ENCODE assay signal across 18 cellular contexts in genomic region chr11:133508448-133508847, GRCh38. TPM values are rescaled to one million over a fixed set of nuclear protein-coding genes. Genes with fewer than 3 reads are reported as not detected.
DNase-seq lines count a peak whose midpoint lies in the region; ATAC-seq, FAIRE-seq and TF ChIP-seq lines count a peak whose summit lies in the region.
"Had no signal": no experiment of that assay in that cellular context is flagged by ENCODE, and none has a peak within 500 bp of the region (broad histone marks: within the 10 kb centered on the region; RNA-seq: fewer than 3 reads in every experiment).

No MANE protein-coding gene starts in this region.

- no peaks in the 10 kb centered on the region; the same call in none of the 2 replicates for H3K23me2 ChIP-seq in H1 (ENCODE audit: low read depth, low read length)

- H2BK20ac ChIP-seq in H1 (ENCODE audit: low read length): no peak overlapping the region

- no peak overlapping the region for H2BK120ac ChIP-seq in H1 (replicated peaks; ENCODE audit: low read depth, low read length)
- H2BK120ac ChIP-seq in neuronal stem cell (ENCODE audit: low read depth, low read length): no peak overlapping the region

- H3K4me1 ChIP-seq in H1 (replicated peaks in 1 of 4; ENCODE audit: control insufficient read depth in 3 of 4, insufficient read depth in 4 of 4, low read length in 3 of 4) (peaks cover 4 to 27% (median 19%) of the 10 kb centered on the region in 4 experiments), neuronal stem cell (ENCODE audit: control insufficient read depth in 2 of 2, insufficient read depth in 1 of 2, low read depth in 1 of 2, low read length in 2 of 2) (peaks cover 12 to 32% of the 10 kb centered on the region in 2 donors), testis (no peaks in the 10 kb centered on the region)

- TF ChIP-seq EP300 in H1 (IDR thresholded peaks at IDR 0.05; ENCODE audit: borderline replicate concordance in 1 of 2, low read depth in 2 of 2, low read length in 2 of 2): no peak

- H3K9me3 ChIP-seq in H1 (ENCODE audit: insufficient read depth in 2 of 2, low read depth in 1 of 2, low read length in 1 of 2): no peaks in the 10 kb centered on the region
- no peaks in the 10 kb centered on the region for H3K9me3 ChIP-seq in neuronal stem cell (replicated peaks in 1 of 2; ENCODE audit: control insufficient read depth in 2 of 2, insufficient read depth in 1 of 2, low read depth in 1 of 2, low read length in 2 of 2)
- no peaks in the 10 kb centered on the region for H3K9me3 ChIP-seq in testis
- H3K9me3 ChIP-seq: BLaER1 treated with 17β-estradiol and CSF1 and Interleukin-3, amounts not matched to agents 10 nM and 100 nM had no signal

- H2BK5ac ChIP-seq in H1 (ENCODE audit: low read depth, low read length) (no peak overlapping the region), neuronal stem cell (ENCODE audit: low read length) (no peak overlapping the region)

- H3K4me2 ChIP-seq in H1 (ENCODE audit: insufficient read depth in 1 of 2, low read depth in 2 of 2, low read length in 2 of 2) (no peak overlapping the region), neuronal stem cell (ENCODE audit: insufficient read depth, low read length, poor library complexity, severe bottlenecking) (no peak overlapping the region)
- H3K4me2 ChIP-seq: BLaER1 treated with 17β-estradiol and CSF1 and Interleukin-3, amounts not matched to agents 10 nM and 100 nM had no signal

- no peak overlapping the region for H3K27ac ChIP-seq in H1 (ENCODE audit: low read depth, low read length)
- no peak overlapping the region for H3K27ac ChIP-seq in neuronal stem cell (replicated peaks; ENCODE audit: low read length)
- no peak overlapping the region for H3K27ac ChIP-seq in testis
- H3K27ac ChIP-seq: BLaER1 treated with 17β-estradiol and CSF1 and Interleukin-3, amounts not matched to agents 10 nM and 100 nM; GM23248 had no signal

- H3K56ac ChIP-seq in H1 (replicated peaks; ENCODE audit: insufficient read length, low read depth, low read length): no peak overlapping the region

- H4K20me1 ChIP-seq in H1 (replicated peaks in 1 of 2; ENCODE audit: control insufficient read depth in 1 of 2, insufficient read depth in 2 of 2, low read length in 2 of 2): no peaks in the 10 kb centered on the region

- POLR2A ChIA-PET in H1 (lab: Charles Lee; ENCODE audit: partially characterized antibody): interaction anchor here (1.1 kb wide), 1 partner anchor 21 kb away, joined by 4 read pairs; no protein-coding TSS in a partner anchor

- peak; percentile 79 for ATAC-seq in left ventricle myocardium superior
- no peak for ATAC-seq in HG02970 (IDR thresholded peaks at IDR 0.05; ENCODE audit: low FRiP score, unreplicated experiment)
- no peak for ATAC-seq in HG03460 (IDR thresholded peaks at IDR 0.05; ENCODE audit: unreplicated experiment)

- no peaks in the 10 kb centered on the region for H3K79me2 ChIP-seq in H1 (ENCODE audit: control insufficient read depth in 1 of 2, insufficient read depth in 2 of 2, low read length in 2 of 2)

- no peak for TF ChIP-seq POLR2A in H1 (IDR thresholded peaks at IDR 0.05; ENCODE audit: control extremely low read depth in 1 of 2, low read depth in 2 of 2, low read length in 2 of 2)
- no peak for TF ChIP-seq POLR2A in testis (IDR thresholded peaks at IDR 0.05)
- TF ChIP-seq POLR2A in GM12891 (IDR thresholded peaks at IDR 0.05; ENCODE audit: low read depth, low read length): no peak

- CTCF ChIA-PET in H1 (lab: Charles Lee; ENCODE audit: partially characterized antibody): interaction anchor here (0.6 to 4.8 kb wide), 2 partner anchors 23 to 75 kb away, joined by 3 to 29 read pairs; partner anchors contain the start of gene OPCML

- no peak overlapping the region for H3K14ac ChIP-seq in H1 (ENCODE audit: insufficient read length)
- no peak overlapping the region for H3K14ac ChIP-seq in neuronal stem cell (ENCODE audit: low read length)

- H3K18ac ChIP-seq in H1 (ENCODE audit: extremely low read depth, low read length): no peak overlapping the region
- H3K18ac ChIP-seq in neuronal stem cell (ENCODE audit: low read length): peak overlapping the region; percentile 36

- H3K27me3 ChIP-seq in H1 (replicated peaks in 1 of 4; ENCODE audit: control insufficient read depth in 3 of 4, extremely low read depth in 1 of 4, insufficient read depth in 3 of 4, low read length in 3 of 4) (peaks cover 0 to 7% (median 2%) of the 10 kb centered on the region in 4 experiments; a peak in 2 of 7 replicates), neuronal stem cell (ENCODE audit: control insufficient read depth in 3 of 3, insufficient read depth in 3 of 3, low read depth in 1 of 3, low read length in 3 of 3) (no peaks in the 10 kb centered on the region), testis (no peaks in the 10 kb centered on the region)

- H3K4ac ChIP-seq in H1 (replicated peaks; ENCODE audit: insufficient read length, low read depth, low read length) (no peak overlapping the region), neuronal stem cell (ENCODE audit: low read length) (no peak overlapping the region)

- no peak for TF ChIP-seq CTCF in H1 (IDR thresholded peaks at IDR 0.05; ENCODE audit: control extremely low read depth in 1 of 3, insufficient read depth in 1 of 3, low read depth in 1 of 3, low read length in 3 of 3)
- TF ChIP-seq CTCF in testis (IDR thresholded peaks at IDR 0.05): no peak

- H4K5ac ChIP-seq in H1 (ENCODE audit: insufficient read length, low read depth, low read length): no peak overlapping the region

- H4K91ac ChIP-seq in H1 (replicated peaks; ENCODE audit: insufficient read length, low read length) (no peak overlapping the region), neuronal stem cell (ENCODE audit: low read depth, low read length, poor library complexity) (no peak overlapping the region)

- H3K4me3 ChIP-seq in H1 (ENCODE audit: extremely low read depth in 1 of 4, insufficient read depth in 2 of 4, low read depth in 3 of 4, low read length in 4 of 4): no peak overlapping the region
- no peak overlapping the region for H3K4me3 ChIP-seq in neuronal stem cell (ENCODE audit: low read length in 2 of 2)
- H3K4me3 ChIP-seq in testis: no peak overlapping the region
- H3K4me3 ChIP-seq: BLaER1 treated with 17β-estradiol and CSF1 and Interleukin-3, amounts not matched to agents 10 nM and 100 nM; GM23248 had no signal

- H2BK15ac ChIP-seq in H1 (ENCODE audit: low read length) (no peak overlapping the region), neuronal stem cell (ENCODE audit: low read length) (no peak overlapping the region)

- intact Hi-C loops in left ventricle myocardium superior (cut with micrococcal nuclease): no loop called here
- intact Hi-C loops in testis (cut with DNase I; ENCODE audit: low total_unique reads): no loop called here

- FAIRE-seq in H1 (lab: Jason Lieb, UNC) (no peak), GM12891 (lab: Jason Lieb, UNC) (no peak)
- FAIRE-seq: GM18507 had no signal

- H2BK12ac ChIP-seq in H1 (ENCODE audit: low read depth, low read length) (0 out of 2 replicates have a peak overlapping the region, but pooled peaks have one; percentile 22), neuronal stem cell (ENCODE audit: low read length) (no peak overlapping the region)

- H3K36me3 ChIP-seq in H1 (ENCODE audit: control insufficient read depth in 2 of 4, insufficient read depth in 4 of 4, low read length in 3 of 4) (no peaks in the 10 kb centered on the region), neuronal stem cell (replicated peaks in 1 of 2; ENCODE audit: control insufficient read depth in 2 of 2, insufficient read depth in 2 of 2, low read length in 2 of 2) (no peaks in the 10 kb centered on the region), testis (ENCODE audit: low read depth, missing control alignments) (no peaks in the 10 kb centered on the region)
- H3K36me3 ChIP-seq: BLaER1 treated with 17β-estradiol and CSF1 and Interleukin-3, amounts not matched to agents 10 nM and 100 nM had no signal

- H3K79me1 ChIP-seq in H1 (ENCODE audit: low read depth, low read length) (no peaks in the 10 kb centered on the region), neuronal stem cell (ENCODE audit: low read depth, low read length) (no peaks in the 10 kb centered on the region)

- H2AK5ac ChIP-seq in H1 (ENCODE audit: low read depth, low read length) (no peak overlapping the region), neuronal stem cell (ENCODE audit: low read depth, low read length) (peak overlapping the region; percentile 40)

- WGBS in H1 (ENCODE audit: extremely low coverage in 1 of 2, insufficient coverage in 1 of 2, insufficient read length in 1 of 2, insufficient replicate concordance in 2 of 2, low coverage in 1 of 2, low lambda C conversion rate in 2 of 2, missing lambda C conversion rate in 1 of 2), 2 experiments: 94% methylated on average over 10 of the region's 10 CpGs; no CpG with 5 or more reads in 1 of the 2 experiments
- WGBS in neuronal stem cell (ENCODE audit: extremely low coverage in 2 of 2, insufficient read length in 2 of 2, insufficient replicate concordance in 1 of 2), 2 donors: no CpG with 5 or more reads among the region's 10 CpGs
- 52 to 66% methylated on average over 8 to 10 of the region's 10 CpGs for WGBS in testis, 2 donors

- H3K23ac ChIP-seq in H1 (ENCODE audit: insufficient read length) (no peak overlapping the region), neuronal stem cell (ENCODE audit: low read depth, low read length, poor library complexity) (no peak overlapping the region)

- no peak overlapping the region for H2AFZ ChIP-seq in H1 (ENCODE audit: low read length)
- no peak overlapping the region for H2AFZ ChIP-seq in neuronal stem cell (ENCODE audit: low read length)
- H2AFZ ChIP-seq: GM23248 had no signal

- DNase-seq in ELF-1 (ENCODE audit: low read depth, low spot score) (peak; percentile 67), H1 (ENCODE audit: low read depth in 1 of 2, low spot score in 2 of 2) (peak in 1 of 2 experiments; percentile 29), left ventricle myocardium superior (peak; percentile 34), neuronal stem cell (ENCODE audit: low spot score) (no peak), testis (no peak), GM12891 (ENCODE audit: insufficient read length, low spot score) (no peak)
- DNase-seq: ACHN; CD4-positive, CD25-positive, alpha-beta regulatory T cell; DMS53; GM23248; H7; IMR-90 had no signal

- no peak overlapping the region for H4K8ac ChIP-seq in H1 (ENCODE audit: extremely low read depth, insufficient read depth, low read length)
- H4K8ac ChIP-seq in neuronal stem cell (ENCODE audit: low read depth, low read length): no peak overlapping the region

- H3K9ac ChIP-seq in H1 (replicated peaks in 1 of 4; ENCODE audit: extremely low read depth in 1 of 4, low read depth in 3 of 4, low read length in 3 of 4): no peak overlapping the region
- H3K9ac ChIP-seq in neuronal stem cell (ENCODE audit: low read depth, low read length, poor library complexity): no peak overlapping the region
- H3K9ac ChIP-seq: BLaER1 treated with 17β-estradiol and CSF1 and Interleukin-3, amounts not matched to agents 10 nM and 100 nM; GM23248 had no signal

- TF ChIP-seq RAD21 in H1 (IDR thresholded peaks at IDR 0.05 in 1 of 2, conservative IDR thresholded peaks at IDR 0.05 in 1 of 2; ENCODE audit: low read depth in 2 of 2, low read length in 2 of 2): no peak

RNA-seq across cellular contexts. Expression of gene OPCML, which starts 23.9 kb away (rescaled TPM):
- total RNA-seq in H1 (2021; fragmentation: NEBNext Ultra II Directional; extraction: Animal tissue kit (Norgen Biotek cat#: 25700)): 2.1 and 2.3 TPM in 2 replicates
- polyA plus RNA-seq in H1 (2011; rRNA removed) (3.1 and 7.3 TPM in 2 replicates), testis (ENCODE audit: insufficient read depth, low read depth, low replicate concordance) (2.7 TPM)
- polyA plus RNA-seq in H1 (2011; cell fraction: cytosol; rRNA removed): 1.9 TPM
- polyA plus RNA-seq in H1 (2011; cell fraction: nucleus; rRNA removed): 5.7 TPM
- polyA plus RNA-seq in H1 (2012, experiment 1 of 2): 0.60 to 1.3 TPM (median 0.80 TPM) in 4 replicates
- 0.28 TPM for polyA plus RNA-seq in H1 (2012, experiment 2 of 2)
- polyA plus RNA-seq in H1 (2013, experiment 1 of 2): 1.1 TPM
- polyA plus RNA-seq in H1 (2013, experiment 2 of 2): 1.1 TPM
- polyA minus RNA-seq in H1 (2011; rRNA and poly(A)+ RNA removed): 7.1 and 13.5 TPM in 2 replicates
- polyA minus RNA-seq in H1 (2011; cell fraction: cytosol; rRNA and poly(A)+ RNA removed): 5.0 TPM
- 15.1 TPM for polyA minus RNA-seq in H1 (2011; cell fraction: nucleus; rRNA and poly(A)+ RNA removed)
- total RNA-seq in left ventricle myocardium superior (0.37 TPM), testis (under 1 TPM; 0.16 to 0.62 TPM)
- polyA plus RNA-seq in neuronal stem cell (2013, experiment 1 of 2): 0.26 TPM
- 0.21 TPM for polyA plus RNA-seq in neuronal stem cell (2013, experiment 2 of 2)
- not detected for polyA plus RNA-seq in GM12891 (2012; ENCODE audit: low read depth, missing spikeins)
- total RNA-seq: A172; CD4-positive, CD25-positive, alpha-beta regulatory T cell; HT-29 had no signal
- polyA plus RNA-seq: CD4-positive, CD25-positive, alpha-beta regulatory T cell had no signal

Comparison
In these comparisons a context has a peak if more than half of its experiments do, and no peak if none do; other contexts are left out.
1. DNase-seq: peak in ELF-1 (single experiment) and left ventricle myocardium superior (single experiment); none in neuronal stem cell (single experiment), testis (single experiment) and GM12891 (single experiment).